ENCODE assay signal across 22 cellular contexts in the genomic region with DNA sequence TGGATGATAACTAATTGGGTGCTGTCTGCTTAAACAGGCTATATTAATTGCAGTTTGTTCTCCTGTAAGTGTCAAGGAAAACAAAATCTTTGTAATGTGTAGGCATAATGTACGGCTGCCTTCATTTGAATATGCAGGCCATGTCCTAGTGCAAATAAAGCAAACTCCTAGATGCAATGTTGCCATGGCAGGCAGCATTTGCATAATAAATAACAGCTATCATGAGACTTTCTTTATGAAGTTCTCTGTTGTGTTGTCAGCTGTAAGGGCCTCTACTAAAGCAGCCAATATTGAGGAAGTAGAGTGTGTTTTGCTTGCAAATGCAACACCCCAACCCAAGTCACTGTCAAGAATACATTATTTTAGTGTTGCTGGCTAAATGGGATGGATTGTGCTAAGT.
"Had no signal": no experiment of that assay in that cellular context is flagged by ENCODE, and none has a peak within 500 bp of the region (broad histone marks: within the 10 kb centered on the region; RNA-seq: fewer than 3 reads in every experiment).

No MANE protein-coding gene starts in this region.

- H3K36me3 ChIP-seq: left lung, neural progenitor cell, right lobe of liver, thoracic aorta, tibial nerve, upper lobe of left lung had no signal

- H3K9ac ChIP-seq: neural progenitor cell, parathyroid adenoma had no signal

- FAIRE-seq: frontal cortex, kidney, small intestine, urothelium cell line had no signal

- H3K27ac ChIP-seq: dorsolateral prefrontal cortex, left lung, neural progenitor cell, parathyroid adenoma, right lobe of liver, thoracic aorta, tibial nerve, upper lobe of left lung had no signal

- DNase-seq: cortex of kidney; dorsolateral prefrontal cortex; effector CD4-positive, alpha-beta T cell; kidney; left cardiac atrium; left lung; mesenchymal stem cell; mucosa of descending colon; naive B cell; right lobe of liver; small intestine; stimulated activated CD4-positive, alpha-beta T cell treated with anti-CD3 and anti-CD28 coated beads, Interleukin-15, amount 100 ng/mL, for 24 hours; stimulated activated CD4-positive, alpha-beta T cell treated with anti-CD3 and anti-CD28 coated beads, Interleukin-2, amount 100 ng/mL, for 48 hours; stimulated activated naive B cell treated with anti-CD40 and anti-IgM and Interleukin-4, amounts not matched to agents 10 μg/mL and 1 μg/mL and 100 μg/mL, for 72 hours; upper lobe of left lung had no signal

- H2AFZ ChIP-seq: neural progenitor cell, parathyroid adenoma had no signal

- H3K4me1 ChIP-seq: left lung, parathyroid adenoma, right lobe of liver, tibial nerve, upper lobe of left lung had no signal

- H3K4me3 ChIP-seq: dorsolateral prefrontal cortex, left lung, mucosa of descending colon, neural progenitor cell, right lobe of liver, thoracic aorta, tibial nerve, upper lobe of left lung had no signal

- H3K27me3 ChIP-seq: left lung, neural progenitor cell, tibial nerve, upper lobe of left lung had no signal

- ATAC-seq: left cardiac atrium; left lung; mucosa of descending colon; natural killer cell treated with Interleukin-12 subunit alpha and Interleukin-12 subunit beta and Interleukin-15 and Interleukin-18, amount 100 ng/mL, for 72 hours; right lobe of liver; stimulated activated naive B cell treated with anti-CD40 and anti-IgM and Interleukin-4, amounts not matched to agents 10 μg/mL and 1 μg/mL and 100 μg/mL, for 72 hours had no signal

- H3K9me3 ChIP-seq: left lung, mucosa of descending colon, right lobe of liver, thoracic aorta, tibial nerve, upper lobe of left lung had no signal

- H3K4me2 ChIP-seq: neural progenitor cell had no signal

- H3K79me2 ChIP-seq: parathyroid adenoma had no signal
